5 cellular contexts compared by ENCODE assay signal in genomic region chr3:68957895-68958294, GRCh38. TPM values are rescaled to one million over a fixed set of nuclear protein-coding genes. Genes with fewer than 3 reads are reported as not detected.
"Had no signal": no experiment of that assay in that cellular context is flagged by ENCODE, and none has a peak within 500 bp of the region (broad histone marks: within the 10 kb centered on the region; RNA-seq: fewer than 3 reads in every experiment).

No MANE protein-coding gene starts in this region.

- H3K4me1 Mint-ChIP-seq: IgD-negative memory B cell had no signal

- ATAC-seq: GM23338 had no signal

- DNase-seq: H9, HCEC 1CT had no signal

- H3K9me3 Mint-ChIP-seq: GM23338, H9, IgD-negative memory B cell had no signal

- H3K27ac Mint-ChIP-seq: GM23338, H9, IgD-negative memory B cell had no signal

- H3K36me3 Mint-ChIP-seq: IgD-negative memory B cell had no signal

- H3K4me3 Mint-ChIP-seq: GM23338, H9, IgD-negative memory B cell had no signal

RNA-seq across cellular contexts. Expression of gene TAFA4, which starts 25.5 kb away (rescaled TPM):
- total RNA-seq: HT1080 had no signal
